ENCODE assay signal across 21 cellular contexts in the genomic region with DNA sequence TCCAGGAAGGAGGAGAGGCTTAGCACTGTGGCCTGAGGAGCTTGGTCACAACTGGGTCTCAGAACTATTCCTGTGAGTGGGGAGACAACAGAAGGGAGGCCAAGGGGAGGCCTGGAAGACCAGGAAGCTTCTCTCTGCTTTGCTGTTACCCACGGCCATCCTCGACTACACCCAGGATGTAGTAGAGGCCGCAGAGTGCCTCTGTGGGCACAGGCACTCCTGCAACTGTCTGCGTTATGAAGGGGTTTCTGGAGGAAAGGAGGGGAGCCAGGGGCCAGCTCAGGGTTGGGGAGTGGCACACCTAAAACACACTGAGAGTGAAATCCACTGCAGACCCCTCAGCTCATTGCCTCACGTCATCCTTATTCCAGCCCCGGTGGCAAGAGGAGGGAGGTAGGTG. TPM values are rescaled to one million over a fixed set of nuclear protein-coding genes. Genes with fewer than 3 reads are reported as not detected.
DNase-seq lines count a peak whose midpoint lies in the region; ATAC-seq and TF ChIP-seq lines count a peak whose summit lies in the region.
"Had no signal": no experiment of that assay in that cellular context is flagged by ENCODE, and none has a peak within 500 bp of the region (broad histone marks: within the 10 kb centered on the region; RNA-seq: fewer than 3 reads in every experiment).

No MANE protein-coding gene starts in this region.

- RAD21 ChIA-PET in HCT116 (lab: Charles Lee; ENCODE audit: low non-redundant PET in 1 of 2, low total read pairs in 2 of 2, uncharacterized antibody in 2 of 2, unreplicated experiment in 2 of 2) = no interaction called here

- H3K4me1 ChIP-seq in HCT116 (ENCODE audit: control insufficient read depth in 1 of 2, insufficient read depth in 2 of 2, low read length in 2 of 2) = peaks cover 4% of the 10 kb centered on the region in 2 experiments; a peak in 2 of 4 replicates
- H3K4me1 ChIP-seq in spleen = no peaks in the 10 kb centered on the region
- H3K4me1 ChIP-seq: SJSA1 had no signal

- H3K27me3 ChIP-seq in HCT116 (ENCODE audit: insufficient read depth, low read length) (no peaks in the 10 kb centered on the region), spleen (replicated peaks in 1 of 7) (peaks cover 0 to 64% (median 0%) of the 10 kb centered on the region in 7 donors)
- H3K27me3 ChIP-seq: SJSA1 had no signal

- no peaks in the 10 kb centered on the region for H3K9me3 ChIP-seq in HCT116 (ENCODE audit: control insufficient read depth in 1 of 2, insufficient read depth in 1 of 2, low read depth in 1 of 2, low read length in 2 of 2)
- H3K9me3 ChIP-seq in spleen = no peaks in the 10 kb centered on the region
- H3K9me3 ChIP-seq: A549, SJSA1 had no signal

- H3K9ac ChIP-seq in HCT116 (ENCODE audit: low read length) = no peak overlapping the region

- no peak for TF ChIP-seq RAD21 in HCT116 (IDR thresholded peaks at IDR 0.05; ENCODE audit: low read depth)

- no peaks in the 10 kb centered on the region for H3K79me2 ChIP-seq in HCT116 (ENCODE audit: insufficient read depth, low read length)

- no peak overlapping the region for H2AFZ ChIP-seq in HCT116 (ENCODE audit: low read depth, low read length, poor library complexity, severe bottlenecking)
- H2AFZ ChIP-seq: PC-9 had no signal

- no peaks in the 10 kb centered on the region for H4K20me1 ChIP-seq in HCT116 (ENCODE audit: insufficient read depth)

- TF ChIP-seq CTCF in HCT116 (IDR thresholded peaks at IDR 0.05 in 2 of 3, conservative IDR thresholded peaks at IDR 0.05 in 1 of 3; ENCODE audit: borderline replicate concordance in 1 of 3, insufficient read depth in 1 of 3, low read depth in 2 of 3, low read length in 2 of 3) (no peak), chondrocyte (IDR thresholded peaks at IDR 0.05) (no peak), spleen (IDR thresholded peaks at IDR 0.05 in 8 of 11, conservative IDR thresholded peaks at IDR 0.05 in 3 of 11) (no peak), Calu3 (IDR thresholded peaks at IDR 0.05; ENCODE audit: unreplicated experiment) (no peak)

- ATAC-seq in HCT116 = 0 out of 2 replicates have a peak, but pooled peaks have one; percentile 13
- ATAC-seq: A549 had no signal

- 58 to 71% (median 60%) methylated on average over 6 of the region's 6 CpGs for WGBS in spleen, 5 donors

- no peaks in the 10 kb centered on the region for H3K9me2 ChIP-seq in HCT116 (ENCODE audit: insufficient read depth)

- POLR2A ChIA-PET in HCT116 (lab: Charles Lee) = no interaction called here

- no peak overlapping the region for H3K4me2 ChIP-seq in HCT116 (ENCODE audit: low read length)
- H3K4me2 ChIP-seq: A549, PC-9 had no signal

- peaks cover 75% of the 10 kb centered on the region for H3K27me3 Mint-ChIP-seq in activated naive CD4-positive, alpha-beta T cell treated with anti-CD3 and anti-CD28 coated beads, Interleukin-2, amount 10 ng/mL, durations not matched to agents 7 days and 5 days
- peaks cover 29% of the 10 kb centered on the region for H3K27me3 Mint-ChIP-seq in chondrocyte (ENCODE audit: low read depth)
- peaks cover 65% of the 10 kb centered on the region for H3K27me3 Mint-ChIP-seq in Calu3 (ENCODE audit: unreplicated experiment)

- TF ChIP-seq POLR2A in HCT116 (IDR thresholded peaks at IDR 0.05; ENCODE audit: borderline replicate concordance, extremely low read depth, insufficient read depth, insufficient read length) (no peak), spleen (IDR thresholded peaks at IDR 0.05) (no peak)

- no peak for DNase-seq in activated naive CD4-positive, alpha-beta T cell treated with anti-CD3 and anti-CD28 coated beads, Interleukin-2, amount 10 ng/mL, durations not matched to agents 7 days and 5 days
- DNase-seq in activated naive CD4-positive, alpha-beta T cell treated with Interleukin-2 at 50 U/mL for 16 hours = no peak
- no peak for DNase-seq in HCT116 (ENCODE audit: low read depth, low spot score)
- DNase-seq in chondrocyte (ENCODE audit: low spot score) = peak; percentile 33
- peak; percentile 54 for DNase-seq in spleen
- no peak for DNase-seq in activated CD4-positive, alpha-beta T cell treated with anti-CD3 and anti-CD28 coated beads, Interleukin-2, amount 50 U/mL, for 1 hour
- no peak for DNase-seq in Calu3
- no peak for DNase-seq in effector CD4-positive, alpha-beta T cell
- DNase-seq: CD4-positive, alpha-beta T cell; DND-41; NCI-H1092 treated with DMSO at 0.1 percent for 48 hours; NCI-H146; NCI-H2029 treated with DMSO at 0.1 percent for 48 hours; NCI-H2171; NCI-H526; PC-9 had no signal

- no peak overlapping the region for H3K4me3 ChIP-seq in HCT116 (replicated peaks in 1 of 2; ENCODE audit: low read depth in 1 of 2, low read length in 2 of 2)
- H3K4me3 ChIP-seq in spleen = no peak overlapping the region
- H3K4me3 ChIP-seq: A549, PC-9, SJSA1 had no signal

- no peak overlapping the region for H3K4me3 Mint-ChIP-seq in activated naive CD4-positive, alpha-beta T cell treated with anti-CD3 and anti-CD28 coated beads, Interleukin-2, amount 10 ng/mL, durations not matched to agents 7 days and 5 days
- H3K4me3 Mint-ChIP-seq in chondrocyte (ENCODE audit: unreplicated experiment) (no peak overlapping the region), Calu3 (ENCODE audit: low read depth, unreplicated experiment) (no peak overlapping the region)
- H3K4me3 Mint-ChIP-seq: CD4-positive, alpha-beta T cell had no signal

- H3K27ac ChIP-seq in HCT116 (ENCODE audit: low read depth, low read length) (no peak overlapping the region), spleen (no peak overlapping the region)
- H3K27ac ChIP-seq: A549, PC-9, RWPE1, SJSA1 had no signal

- intact Hi-C loops in HCT116 (cut with micrococcal nuclease) = no loop called here
- intact Hi-C loops in spleen (cut with DNase I; ENCODE audit: low total_unique reads) = no loop called here
- intact Hi-C loops in Calu3 (cut with micrococcal nuclease; ENCODE audit: unreplicated experiment) = no loop called here

- H3K9me3 Mint-ChIP-seq in activated naive CD4-positive, alpha-beta T cell treated with anti-CD3 and anti-CD28 coated beads, Interleukin-2, amount 10 ng/mL, durations not matched to agents 7 days and 5 days = no peaks in the 10 kb centered on the region
- H3K9me3 Mint-ChIP-seq in chondrocyte (ENCODE audit: low read depth) (no peaks in the 10 kb centered on the region), Calu3 (ENCODE audit: low read depth, unreplicated experiment) (no peaks in the 10 kb centered on the region)
- H3K9me3 Mint-ChIP-seq: CD4-positive, alpha-beta T cell had no signal

- no peaks in the 10 kb centered on the region for H3K36me3 Mint-ChIP-seq in activated naive CD4-positive, alpha-beta T cell treated with anti-CD3 and anti-CD28 coated beads, Interleukin-2, amount 10 ng/mL, durations not matched to agents 7 days and 5 days
- H3K36me3 Mint-ChIP-seq in chondrocyte (ENCODE audit: low read depth) (no peaks in the 10 kb centered on the region), Calu3 (ENCODE audit: insufficient read depth, unreplicated experiment) (no peaks in the 10 kb centered on the region)

- H3K36me3 ChIP-seq in HCT116 (ENCODE audit: control insufficient read depth in 1 of 2, insufficient read depth in 2 of 2, low read length in 2 of 2) = no peaks in the 10 kb centered on the region
- no peaks in the 10 kb centered on the region for H3K36me3 ChIP-seq in spleen
- H3K36me3 ChIP-seq: SJSA1 had no signal

- peaks cover 13% of the 10 kb centered on the region for H3K4me1 Mint-ChIP-seq in activated naive CD4-positive, alpha-beta T cell treated with anti-CD3 and anti-CD28 coated beads, Interleukin-2, amount 10 ng/mL, durations not matched to agents 7 days and 5 days
- H3K4me1 Mint-ChIP-seq in chondrocyte (ENCODE audit: low read depth) (peaks cover 11% of the 10 kb centered on the region), Calu3 (ENCODE audit: low read depth, unreplicated experiment) (peaks cover 8% of the 10 kb centered on the region)

- CTCF ChIA-PET in activated naive CD4-positive, alpha-beta T cell treated with anti-CD3 and anti-CD28 coated beads, Interleukin-2, amount 10 ng/mL, durations not matched to agents 7 days and 5 days (lab: Charles Lee) = interaction anchor here (0.9 kb wide), 2 partner anchors 12 to 26 kb away, joined by 3 to 4 read pairs; no protein-coding TSS in a partner anchor
- CTCF ChIA-PET in HCT116 (lab: Charles Lee) (interaction anchor here (1.1 to 1.7 kb wide), 2 partner anchors 10 to 12 kb away, joined by 4 to 5 read pairs; no protein-coding TSS in a partner anchor), Calu3 (lab: Charles Lee) (no interaction called here)

- H3K27ac Mint-ChIP-seq in activated naive CD4-positive, alpha-beta T cell treated with anti-CD3 and anti-CD28 coated beads, Interleukin-2, amount 10 ng/mL, durations not matched to agents 7 days and 5 days = peak overlapping the region; percentile 81
- H3K27ac Mint-ChIP-seq in chondrocyte (ENCODE audit: unreplicated experiment) (no peak overlapping the region), Calu3 (ENCODE audit: unreplicated experiment) (no peak overlapping the region)
- H3K27ac Mint-ChIP-seq: CD4-positive, alpha-beta T cell had no signal

- BruUV-seq in HCT116 (replicated peaks; lab: Mats Ljungman, UMichigan) (no TSS peak), Calu3 (replicated peaks; lab: Mats Ljungman, UMichigan) (no TSS peak)

TF ChIP-seq in HCT116, 20 proteins besides CTCF, POLR2A, EP300 and RAD21:
- no peak for TF ChIP-seq EGR1 (IDR thresholded peaks at IDR 0.05; ENCODE audit: low read depth)

RNA-seq across cellular contexts. Expression of a gene that starts 3.8 kb away (rescaled TPM):
- total RNA-seq in HCT116 (2021; ENCODE audit: unreplicated experiment) (not detected), chondrocyte (not detected in 3 replicates), spleen (under 1 TPM in 1 of 7 donors, not detected in 6; 0.16 TPM), Calu3 (2022) (not detected in 2 replicates)
- not detected in 2 replicates for polyA plus RNA-seq in HCT116 (2012)
- polyA plus RNA-seq in spleen = under 1 TPM; 0.02 to 0.03 (median 0.02) TPM
- total RNA-seq: CD4-positive, alpha-beta T cell; LHCN-M2; PC-9; SJSA1 had no signal
- polyA plus RNA-seq: A549, BJ had no signal

RNA-seq across cellular contexts. Expression of a gene that starts 9.6 kb away (rescaled TPM):
- total RNA-seq in HCT116 (2021; ENCODE audit: unreplicated experiment) (not detected), chondrocyte (16.2 to 67.2 TPM (median 67.1 TPM) in 3 replicates), spleen (10 to 100 TPM; 21.3 to 55.0 (median 35.8) TPM), Calu3 (2022) (not detected in 2 replicates)
- polyA plus RNA-seq in HCT116 (2012) = not detected in 2 replicates
- 10 to 100 TPM; 10.3 to 29.0 (median 20.2) TPM for polyA plus RNA-seq in spleen
- total RNA-seq: CD4-positive, alpha-beta T cell; PC-9 had no signal
- polyA plus RNA-seq: A549 had no signal

RNA-seq across cellular contexts. Expression of a gene that starts 16.0 kb away (rescaled TPM):
- total RNA-seq in HCT116 (2021; ENCODE audit: unreplicated experiment) (45.6 TPM), chondrocyte (22.8 to 26.0 TPM (median 24.3 TPM) in 3 replicates), spleen (10 to 100 TPM; 13.6 to 18.2 (median 16.5) TPM), Calu3 (2022) (31.8 and 35.0 TPM in 2 replicates)
- 49.8 and 55.4 TPM in 2 replicates for polyA plus RNA-seq in HCT116 (2012)
- 10 to 100 TPM in 2 of 3 donors, 1 to 10 TPM in 1; 8.6 to 13.2 (median 10.0) TPM for polyA plus RNA-seq in spleen

RNA-seq across cellular contexts. Expression of a gene that starts 31.2 kb away (rescaled TPM):
- total RNA-seq in HCT116 (2021; ENCODE audit: unreplicated experiment) = 5.0 TPM
- polyA plus RNA-seq in HCT116 (2012) = 3.6 and 4.0 TPM in 2 replicates
- 2.1 to 4.1 TPM (median 3.6 TPM) in 3 replicates for total RNA-seq in chondrocyte
- under 1 TPM; 0.28 to 0.88 (median 0.60) TPM for total RNA-seq in spleen
- under 1 TPM; 0.15 to 0.58 (median 0.27) TPM for polyA plus RNA-seq in spleen
- 1.1 TPM in 2 replicates for total RNA-seq in Calu3 (2022)

RNA-seq across cellular contexts. Expression of a gene that starts 33.4 kb away (rescaled TPM):
- total RNA-seq in HCT116 (2021; ENCODE audit: unreplicated experiment) (17.4 TPM), chondrocyte (170 to 527 TPM (median 509 TPM) in 3 replicates), spleen (100 to 1,000 TPM in 4 of 7 donors, 10 to 100 TPM in 3; 24.2 to 612 (median 139) TPM), Calu3 (2022) (11.1 and 25.1 TPM in 2 replicates)
- polyA plus RNA-seq in HCT116 (2012) = 18.3 and 20.6 TPM in 2 replicates
- polyA plus RNA-seq in spleen = 10 to 100 TPM; 10.3 to 19.3 (median 12.2) TPM

Comparison
In these comparisons a context has a peak if more than half of its experiments do, and no peak if none do; other contexts are left out.
1. DNase-seq: peak in chondrocyte (single experiment) and spleen (single experiment); none in activated naive CD4-positive, alpha-beta T cell treated with anti-CD3 and anti-CD28 coated beads, Interleukin-2, amount 10 ng/mL, durations not matched to agents 7 days and 5 days (single experiment), activated naive CD4-positive, alpha-beta T cell treated with Interleukin-2 at 50 U/mL for 16 hours (single experiment), HCT116 (single experiment), activated CD4-positive, alpha-beta T cell treated with anti-CD3 and anti-CD28 coated beads, Interleukin-2, amount 50 U/mL, for 1 hour (single experiment), Calu3 (single experiment) and effector CD4-positive, alpha-beta T cell (single experiment).
2. RNA of a gene that starts 9.6 kb away (total RNA-seq): 16.2 to 67.2 TPM in chondrocyte and 21.3 to 55.0 TPM in spleen; not detected in HCT116 (single experiment) and not detected in Calu3; every median in the first group is over 10 times any median in the second.